In genomic region chr5:96677496-96677895, GRCh38 we compare ENCODE assay signal across 2 cellular contexts.
A peak's percentile ranks its signal among the peaks of the same experiment; 100 is the strongest.
TF ChIP-seq lines count a peak whose summit lies in the region.

No MANE protein-coding gene starts in this region.

TF ChIP-seq in liver, 16 proteins besides CTCF, POLR2A, EP300 and RAD21:
- TF ChIP-seq ZBTB33 (IDR thresholded peaks at IDR 0.05) (no peak), FOXA2 (IDR thresholded peaks at IDR 0.05) (no peak), HNF4A (conservative IDR thresholded peaks at IDR 0.05) (peak; percentile 68 to 76), SP1 (IDR thresholded peaks at IDR 0.05) (peak; percentile 67), MAX (IDR thresholded peaks at IDR 0.05) (no peak), RXRA (IDR thresholded peaks at IDR 0.05) (peak; percentile 21 to 37), EGR1 (IDR thresholded peaks at IDR 0.05; ENCODE audit: low read depth in 2 of 2) (no peak), NR2F2 (IDR thresholded peaks at IDR 0.05) (no peak), TAF1 (conservative IDR thresholded peaks at IDR 0.05) (no peak), ATF3 (IDR thresholded peaks at IDR 0.05) (no peak), GABPA (IDR thresholded peaks at IDR 0.05 in 1 of 2, conservative IDR thresholded peaks at IDR 0.05 in 1 of 2) (no peak), REST (IDR thresholded peaks at IDR 0.05) (no peak), JUND (IDR thresholded peaks at IDR 0.05) (no peak), FOXA1 (IDR thresholded peaks at IDR 0.05) (no peak), YY1 (IDR thresholded peaks at IDR 0.05) (no peak), HNF4G (IDR thresholded peaks at IDR 0.05) (no peak)

TF ChIP-seq in HepG2, 621 proteins besides CTCF, POLR2A, EP300 and RAD21 (continued from another document):
- TF ChIP-seq ZNF652 (CRISPR knock-in tag; IDR thresholded peaks at IDR 0.05; ENCODE audit: borderline replicate concordance, low read depth) (no peak), STAT5B (CRISPR knock-in tag; IDR thresholded peaks at IDR 0.05) (no peak)
